ENCODE assay signal across 33 cellular contexts in genomic region chr7:122643248-122643647, GRCh38. TPM values are rescaled to one million over a fixed set of nuclear protein-coding genes. Genes with fewer than 3 reads are reported as not detected.
"Had no signal": no experiment of that assay in that cellular context is flagged by ENCODE, and none has a peak within 500 bp of the region (broad histone marks: within the 10 kb centered on the region; RNA-seq: fewer than 3 reads in every experiment).

No MANE protein-coding gene starts in this region.

- H3K4me1 ChIP-seq: neural progenitor cell, parathyroid adenoma, psoas muscle, right lobe of liver, sigmoid colon, spleen, stomach, thyroid gland, tibial nerve, upper lobe of left lung, vagina had no signal

- H3K27me3 Mint-ChIP-seq: progenitor cell of endocrine pancreas; stimulated activated naive B cell treated with anti-CD40 and anti-IgM and Interleukin-4, amounts not matched to agents 10 μg/mL and 1 μg/mL and 100 μg/mL, for 72 hours; stimulated activated naive CD8-positive, alpha-beta T cell treated with anti-CD3 and anti-CD28 coated beads, Interleukin-15, Interleukin-2, amounts not matched to agents 100 ng/mL and 50 ng/mL, for 24 hours had no signal

- H3K27ac Mint-ChIP-seq: naive thymus-derived CD4-positive, alpha-beta T cell; natural killer cell; nephron; neural progenitor cell; progenitor cell of endocrine pancreas; stimulated activated naive B cell treated with anti-CD40 and anti-IgM and Interleukin-4, amounts not matched to agents 10 μg/mL and 1 μg/mL and 100 μg/mL, for 72 hours; stimulated activated naive CD8-positive, alpha-beta T cell treated with anti-CD3 and anti-CD28 coated beads, Interleukin-15, Interleukin-2, amounts not matched to agents 100 ng/mL and 50 ng/mL, for 24 hours had no signal

- ATAC-seq: naive thymus-derived CD4-positive, alpha-beta T cell; natural killer cell; psoas muscle; right cardiac atrium; right lobe of liver; stimulated activated naive B cell treated with anti-CD40 and anti-IgM and Interleukin-4, amounts not matched to agents 10 μg/mL and 1 μg/mL and 100 μg/mL, for 72 hours had no signal

- FAIRE-seq: urothelium cell line had no signal

- H3K9me3 Mint-ChIP-seq: nephron, neural progenitor cell had no signal

- H3K4me2 ChIP-seq: neural progenitor cell, smooth muscle cell had no signal

- H3K27me3 ChIP-seq: neural progenitor cell, ovary, right lobe of liver, sigmoid colon, spleen, stomach, thyroid gland, tibial nerve, upper lobe of left lung, vagina had no signal

- H2AFZ ChIP-seq: neural progenitor cell, parathyroid adenoma had no signal

- H3K9ac ChIP-seq: neural progenitor cell, parathyroid adenoma had no signal

- H3K4me3 ChIP-seq: neural progenitor cell, ovary, psoas muscle, right lobe of liver, sigmoid colon, skin epidermis, smooth muscle cell, spleen, stomach, thoracic aorta, thyroid gland, tibial nerve, upper lobe of left lung, vagina had no signal

- H3K9me3 ChIP-seq: ovary, psoas muscle, right lobe of liver, sigmoid colon, stomach, thoracic aorta, thyroid gland, tibial nerve, upper lobe of left lung, vagina had no signal

- H3K36me3 Mint-ChIP-seq: naive thymus-derived CD4-positive, alpha-beta T cell; natural killer cell; neural progenitor cell; stimulated activated naive B cell treated with anti-CD40 and anti-IgM and Interleukin-4, amounts not matched to agents 10 μg/mL and 1 μg/mL and 100 μg/mL, for 72 hours had no signal

- DNase-seq: naive thymus-derived CD4-positive, alpha-beta T cell; natural killer cell; occipital lobe; ovary; posterior cingulate gyrus; psoas muscle; right cardiac atrium; right lobe of liver; sigmoid colon; spleen; stimulated activated CD4-positive, alpha-beta T cell treated with anti-CD3 and anti-CD28 coated beads, Interleukin-12 subunit alpha, Interleukin-12 subunit beta, amount 100 ng/mL, for 4 hours; stimulated activated CD4-positive, alpha-beta T cell treated with anti-CD3 and anti-CD28 coated beads, Interleukin-1b, Interleukin-23, amount 100 ng/mL, for 48 hours; stimulated activated CD4-positive, alpha-beta T cell treated with anti-CD3 and anti-CD28 coated beads, Interleukin-4, amount 100 ng/mL, for 1 hour; stimulated activated CD4-positive, alpha-beta T cell treated with anti-CD3 and anti-CD28 coated beads, Interleukin-4, amount 100 ng/mL, for 4 hours; stimulated activated CD8-positive, alpha-beta memory T cell treated with anti-CD3 and anti-CD28 coated beads, Interleukin-4, amount 100 ng/mL, for 48 hours; stimulated activated naive B cell treated with anti-CD40 and anti-IgM and Interleukin-4, amounts not matched to agents 10 μg/mL and 1 μg/mL and 100 μg/mL, for 72 hours; stimulated activated naive CD4-positive, alpha-beta T cell treated with Interleukin-2 at 50 U/mL for 16 hours; stomach; thyroid gland; trophoblast cell; upper lobe of left lung had no signal

- H3K27ac ChIP-seq: neural progenitor cell, ovary, parathyroid adenoma, psoas muscle, right lobe of liver, sigmoid colon, skin epidermis, spleen, stomach, thoracic aorta, thyroid gland, tibial nerve, upper lobe of left lung, vagina had no signal

- H3K79me2 ChIP-seq: parathyroid adenoma had no signal

- H3K36me3 ChIP-seq: neural progenitor cell, ovary, right lobe of liver, sigmoid colon, spleen, stomach, thoracic aorta, thyroid gland, tibial nerve, upper lobe of left lung, vagina had no signal

- H3K4me3 Mint-ChIP-seq: naive thymus-derived CD4-positive, alpha-beta T cell; natural killer cell; nephron; neural progenitor cell; stimulated activated naive B cell treated with anti-CD40 and anti-IgM and Interleukin-4, amounts not matched to agents 10 μg/mL and 1 μg/mL and 100 μg/mL, for 72 hours; stimulated activated naive CD8-positive, alpha-beta T cell treated with anti-CD3 and anti-CD28 coated beads, Interleukin-15, Interleukin-2, amounts not matched to agents 100 ng/mL and 50 ng/mL, for 24 hours had no signal

- H3K4me1 Mint-ChIP-seq: natural killer cell; neural progenitor cell; stimulated activated naive B cell treated with anti-CD40 and anti-IgM and Interleukin-4, amounts not matched to agents 10 μg/mL and 1 μg/mL and 100 μg/mL, for 72 hours had no signal

RNA-seq across cellular contexts. Expression of gene RNF133, which starts 55.7 kb away (rescaled TPM):
- total RNA-seq: naive thymus-derived CD4-positive, alpha-beta T cell; natural killer cell; progenitor cell of endocrine pancreas had no signal
- polyA plus RNA-seq: naive thymus-derived CD4-positive, alpha-beta T cell; neural cell; psoas muscle; smooth muscle cell; spleen; stomach had no signal

RNA-seq across cellular contexts. Expression of gene RNF148, which starts 59.5 kb away (rescaled TPM):
- total RNA-seq: naive thymus-derived CD4-positive, alpha-beta T cell; natural killer cell; psoas muscle; smooth muscle cell had no signal
- polyA plus RNA-seq: naive thymus-derived CD4-positive, alpha-beta T cell; smooth muscle cell had no signal
